In genomic region chrX:40996886-40997530, GRCh38 we compare ENCODE assay signal across 8 cellular contexts.
DNase-seq lines count a peak whose midpoint lies in the region; ATAC-seq and TF ChIP-seq lines count a peak whose summit lies in the region.

No MANE protein-coding gene starts in this region.

- peaks cover 11% of the 10 kb centered on the region for H3K4me1 Mint-ChIP-seq in neural crest cell

- no peak overlapping the region for H3K9ac ChIP-seq in PC-3 (ENCODE audit: low read length)

- CTCF ChIA-PET in PC-3 (lab: Charles Lee) = interaction anchor here (0.5 kb wide), 1 partner anchor 118 kb away, joined by 3 read pairs; no protein-coding TSS in a partner anchor

- H3K36me3 Mint-ChIP-seq in neural crest cell (ENCODE audit: low read depth) = peaks cover 10% of the 10 kb centered on the region

- no peaks in the 10 kb centered on the region for H3F3A ChIP-seq in PC-3 (ENCODE audit: low read length, unreplicated experiment)

- POLR2A ChIA-PET in PC-3 (lab: Charles Lee; ENCODE audit: unreplicated experiment) = no interaction called here

- no peaks in the 10 kb centered on the region for H3K27me3 Mint-ChIP-seq in neural crest cell (ENCODE audit: low read depth)

- no peak overlapping the region for H3K27ac ChIP-seq in PC-3 (ENCODE audit: low read length)

- intact Hi-C loops in PC-3 (cut with micrococcal nuclease) = no loop called here

- no TSS peak for BruUV-seq in PC-3 (replicated peaks; lab: Mats Ljungman, UMichigan)

- H3K36me3 ChIP-seq in HAP-1 (replicated peaks) = no peaks in the 10 kb centered on the region
- no peaks in the 10 kb centered on the region for H3K36me3 ChIP-seq in PC-3 (ENCODE audit: low read depth, low read length)

- peak overlapping the region; percentile 81 for H2AFZ ChIP-seq in PC-3 (ENCODE audit: low read length)

- H3K4me1 ChIP-seq in HAP-1 = peaks cover 9% of the 10 kb centered on the region
- H3K4me1 ChIP-seq in PC-3 (ENCODE audit: insufficient read depth, low read length) = no peaks in the 10 kb centered on the region

- peak; percentile 88 for ATAC-seq in PC-3
- ATAC-seq in esophagus mucosa = peak; percentile 92
- no peak for ATAC-seq in GM21390 (IDR thresholded peaks at IDR 0.05; ENCODE audit: unreplicated experiment)
- no peak for ATAC-seq in GM18858 (IDR thresholded peaks at IDR 0.05; ENCODE audit: unreplicated experiment)

- H3K79me2 ChIP-seq in PC-3 (ENCODE audit: low read length) = no peaks in the 10 kb centered on the region

- peak overlapping the region; percentile 41 for H3K4me2 ChIP-seq in PC-3 (ENCODE audit: low read length)

- H3K4me3 ChIP-seq in HAP-1 (peak overlapping the region; percentile 16), PC-3 (ENCODE audit: low read length) (peak overlapping the region; percentile 39; the same call in 1 of the 2 replicates)

- no peaks in the 10 kb centered on the region for H3K9me2 ChIP-seq in PC-3 (replicated peaks; ENCODE audit: low read length)

- peak overlapping the region; percentile 96 for H3K27ac Mint-ChIP-seq in neural crest cell (ENCODE audit: unreplicated experiment)

- in situ Hi-C loops in HAP-1 (cut with MboI; ENCODE audit: low sequenced_read_pairs) = no loop called here

- TF ChIP-seq CTCF in AG09319 (IDR thresholded peaks at IDR 0.05; ENCODE audit: low read depth, low read length) (no peak), PC-3 (conservative IDR thresholded peaks at IDR 0.05; ENCODE audit: low read depth, low read length) (no peak), neural crest cell (conservative IDR thresholded peaks at IDR 0.05) (no peak)

- H3K27me3 ChIP-seq in HAP-1 (ENCODE audit: low read depth) (no peaks in the 10 kb centered on the region), PC-3 (ENCODE audit: low read length) (no peaks in the 10 kb centered on the region)

- H3K9me3 ChIP-seq in HAP-1 = no peaks in the 10 kb centered on the region; the same call in 1 of the 2 replicates
- no peaks in the 10 kb centered on the region for H3K9me3 ChIP-seq in PC-3 (ENCODE audit: low read length)

- no peaks in the 10 kb centered on the region for H4K20me1 ChIP-seq in PC-3 (ENCODE audit: low read length)

- DNase-seq in AG09319 (ENCODE audit: extremely low read depth, low read depth) = peak; percentile 25
- peak; percentile 46 to 91 for DNase-seq in HAP-1 (ENCODE audit: low spot score in 2 of 2)
- peak; percentile 55 for DNase-seq in PC-3
- no peak for DNase-seq in neural crest cell (ENCODE audit: low read depth, low spot score)
- no peak for DNase-seq in activated CD8-positive, alpha-beta memory T cell treated with anti-CD3 and anti-CD28 coated beads for 24 hours

- peaks cover 12% of the 10 kb centered on the region for H3K9me3 Mint-ChIP-seq in neural crest cell

- peak overlapping the region; percentile 82 for H3K4me3 Mint-ChIP-seq in neural crest cell

Comparison
In these comparisons a context has a peak if more than half of its experiments do, and no peak if none do; other contexts are left out.
1. DNase-seq: peak in AG09319 (single experiment), HAP-1 (2 of 2) and PC-3 (single experiment); none in neural crest cell (single experiment) and activated CD8-positive, alpha-beta memory T cell treated with anti-CD3 and anti-CD28 coated beads for 24 hours (single experiment).
2. ATAC-seq: peak in PC-3 (single experiment) and esophagus mucosa (single experiment); none in GM21390 (single experiment) and GM18858 (single experiment).